11 cellular contexts compared by ENCODE assay signal in genomic region chr4:118683513-118683912, GRCh38. TPM values are rescaled to one million over a fixed set of nuclear protein-coding genes. Genes with fewer than 3 reads are reported as not detected.
DNase-seq lines count a peak whose midpoint lies in the region; ATAC-seq, FAIRE-seq and TF ChIP-seq lines count a peak whose summit lies in the region.
"Had no signal": no experiment of that assay in that cellular context is flagged by ENCODE, and none has a peak within 500 bp of the region (broad histone marks: within the 10 kb centered on the region; RNA-seq: fewer than 3 reads in every experiment).

No MANE protein-coding gene starts in this region.

- peaks cover 12% of the 10 kb centered on the region; the same call in 2 of the 3 replicates for H3K36me3 ChIP-seq in K562 (ENCODE audit: control insufficient read depth, insufficient read depth, low read length)
- no peaks in the 10 kb centered on the region for H3K36me3 ChIP-seq in neural cell (ENCODE audit: insufficient read depth, low read length)

- no peak overlapping the region; a peak in 1 of 4 replicates for H3K9ac ChIP-seq in K562 (ENCODE audit: insufficient read depth in 1 of 2, low read depth in 2 of 2, low read length in 2 of 2)
- no peak overlapping the region for H3K9ac ChIP-seq in neural cell (ENCODE audit: low read length)

- in situ Hi-C loops in K562 (cut with MboI) = loop anchor here (25.0 kb wide), 1 partner anchor 396 kb away; no protein-coding TSS in a partner anchor

- 4% methylated on average over 2 of the region's 2 CpGs for WGBS in K562 (ENCODE audit: insufficient coverage, low coverage, missing lambda C conversion rate)

- H3K9me3 ChIP-seq in K562 (replicated peaks; ENCODE audit: control insufficient read depth, insufficient read depth, low read depth, low read length) (no peaks in the 10 kb centered on the region), neural cell (ENCODE audit: low read length) (no peaks in the 10 kb centered on the region)
- H3K9me3 ChIP-seq: spleen, testis had no signal

- peaks cover 16 to 24% of the 10 kb centered on the region in 2 donors for H3K4me1 Mint-ChIP-seq in effector memory CD8-positive, alpha-beta T cell (ENCODE audit: low read depth in 2 of 2)

- POLR2A ChIA-PET in K562 (lab: Yijun Ruan, JAX) = no interaction called here

- TF ChIP-seq EP300 in K562 (IDR thresholded peaks at IDR 0.05; ENCODE audit: low read length) (no peak), neural cell (conservative IDR thresholded peaks at IDR 0.05; ENCODE audit: poor library complexity, severe bottlenecking) (no peak)

- H3K4me1 ChIP-seq in K562 (replicated peaks in 1 of 2; ENCODE audit: control insufficient read depth in 2 of 2, insufficient read depth in 2 of 2, low read length in 2 of 2) = peaks cover 3 to 9% of the 10 kb centered on the region in 2 experiments; a peak in 3 of 5 replicates
- H3K4me1 ChIP-seq: testis had no signal

- 0 out of 2 replicates have a peak, but pooled peaks cover 3% of the 10 kb centered on the region for H4K20me1 ChIP-seq in K562 (replicated peaks; ENCODE audit: control insufficient read depth, insufficient read depth, low read length)
- H4K20me1 ChIP-seq in neural cell (ENCODE audit: insufficient read depth) = no peaks in the 10 kb centered on the region

- BruUV-seq in K562 (replicated peaks; lab: Mats Ljungman, UMichigan) = no TSS peak

- H3K9me1 ChIP-seq in K562 (ENCODE audit: control insufficient read depth, insufficient read depth, low read length) = no peaks in the 10 kb centered on the region

- H3K36me3 Mint-ChIP-seq in effector memory CD8-positive, alpha-beta T cell (ENCODE audit: insufficient read depth) = peaks cover 18% of the 10 kb centered on the region

- peak; percentile 27 for DNase-seq in GF-D8 (lab: John Stamatoyannopoulos, UW)
- peak; percentile 34 for DNase-seq in M059J (ENCODE audit: low read depth)
- peak in 2 of 4 experiments; percentile 27 to 43 for DNase-seq in K562 (ENCODE audit: extremely low read depth in 1 of 4, low spot score in 3 of 4)
- DNase-seq in activated CD4-positive, alpha-beta T cell treated with anti-CD3 and anti-CD28 coated beads for 4 hours = no peak
- DNase-seq in effector memory CD8-positive, alpha-beta T cell = no peak
- DNase-seq in GM19238 (ENCODE audit: insufficient read length, low spot score) = no peak
- DNase-seq: NCI-H774, spleen, testis had no signal

- no peak for TF ChIP-seq RAD21 in K562 (CRISPR knock-in tag; conservative IDR thresholded peaks at IDR 0.05 in 1 of 2, IDR thresholded peaks at IDR 0.05 in 1 of 2)
- TF ChIP-seq RAD21 in neural cell (conservative IDR thresholded peaks at IDR 0.05) = no peak

- no peaks in the 10 kb centered on the region for H3K9me3 Mint-ChIP-seq in effector memory CD8-positive, alpha-beta T cell

- no peak for TF ChIP-seq CTCF in K562 (IDR thresholded peaks at IDR 0.05 in 2 of 3, conservative IDR thresholded peaks at IDR 0.05 in 1 of 3; ENCODE audit: insufficient read depth in 2 of 3, low read depth in 1 of 3, low read length in 3 of 3)
- TF ChIP-seq CTCF in neural cell (IDR thresholded peaks at IDR 0.05; ENCODE audit: poor library complexity, severe bottlenecking) = no peak

- H3K27me3 Mint-ChIP-seq in effector memory CD8-positive, alpha-beta T cell = no peaks in the 10 kb centered on the region

- H3K27me3 ChIP-seq in K562 (ENCODE audit: control insufficient read depth in 2 of 2, insufficient read depth in 2 of 2, low read length in 2 of 2) (no peaks in the 10 kb centered on the region), neural cell (ENCODE audit: insufficient read depth, low read depth, low read length) (no peaks in the 10 kb centered on the region)
- H3K27me3 ChIP-seq: spleen, testis had no signal

- no peak overlapping the region for H3K27ac ChIP-seq in K562 (ENCODE audit: extremely low read depth, low read depth, low read length)
- no peak overlapping the region for H3K27ac ChIP-seq in neural cell (ENCODE audit: low read length)
- H3K27ac ChIP-seq: spleen, testis had no signal

- no peak for TF ChIP-seq POLR2A in K562 (conservative IDR thresholded peaks at IDR 0.05)

- no peaks in the 10 kb centered on the region for H3F3A ChIP-seq in neural cell (ENCODE audit: insufficient read depth, low read length, poor library complexity, severe bottlenecking)

- CTCF ChIA-PET in K562 (lab: Yijun Ruan, JAX; ENCODE audit: low intra/inter-chr PET ratio) = no interaction called here

- FAIRE-seq in K562 (lab: Jason Lieb, UNC) = peak; percentile 44

- intact Hi-C loops in K562 (cut with micrococcal nuclease) = loop anchor here (5.0 kb wide), 2 partner anchors 141 to 401 kb away; no protein-coding TSS in a partner anchor

- no peak overlapping the region for H3K27ac Mint-ChIP-seq in effector memory CD8-positive, alpha-beta T cell

- H2AFZ ChIP-seq in K562 (ENCODE audit: low read depth, low read length) = peak overlapping the region; percentile 97
- H2AFZ ChIP-seq in neural cell (ENCODE audit: low read depth, low read length) = no peak overlapping the region

- H3K79me2 ChIP-seq in K562 (ENCODE audit: control insufficient read depth, insufficient read depth, low read length) (peaks cover 26% of the 10 kb centered on the region), neural cell (replicated peaks; ENCODE audit: insufficient read depth, low read length) (peaks cover 23% of the 10 kb centered on the region)

- no peak overlapping the region for H3K4me3 ChIP-seq in K562
- peak overlapping the region; percentile 31 for H3K4me3 ChIP-seq in neural cell (ENCODE audit: low read length)
- H3K4me3 ChIP-seq: spleen had no signal

- H3K9me2 ChIP-seq in neural cell (ENCODE audit: insufficient read depth, low read length) = no peaks in the 10 kb centered on the region

- no peak overlapping the region for H3K4me3 Mint-ChIP-seq in effector memory CD8-positive, alpha-beta T cell

- H3K4me2 ChIP-seq in K562 (ENCODE audit: insufficient read depth, low read length) (peak overlapping the region; percentile 38), neural cell (ENCODE audit: low read length) (peak overlapping the region; percentile 4)

- ATAC-seq in K562 (peak; percentile 58), HG03442 (IDR thresholded peaks at IDR 0.05; ENCODE audit: unreplicated experiment) (no peak)
- ATAC-seq in effector memory CD8-positive, alpha-beta T cell (replicated peaks) = no peak

TF ChIP-seq in K562, 482 proteins besides CTCF, POLR2A, EP300 and RAD21 (continues in another document):
- no peak for TF ChIP-seq ZNF431 (CRISPR knock-in tag; IDR thresholded peaks at IDR 0.05)
- no peak for TF ChIP-seq PHB (CRISPR knock-in tag; IDR thresholded peaks at IDR 0.05)
- no peak for TF ChIP-seq TCFL5 (CRISPR knock-in tag; conservative IDR thresholded peaks at IDR 0.05)
- TF ChIP-seq PTRF (tag; IDR thresholded peaks at IDR 0.05) = no peak
- TF ChIP-seq SIN3B (IDR thresholded peaks at IDR 0.05; ENCODE audit: low read depth) = no peak
- no peak for TF ChIP-seq RBM34 (IDR thresholded peaks at IDR 0.05; ENCODE audit: borderline replicate concordance, insufficient read depth, low read length)
- TF ChIP-seq SP2 (IDR thresholded peaks at IDR 0.05; ENCODE audit: extremely low read depth, low read depth, low read length, poor library complexity, severe bottlenecking) = no peak
- TF ChIP-seq STAG1 (CRISPR knock-in tag; IDR thresholded peaks at IDR 0.05; ENCODE audit: borderline replicate concordance) = no peak
- TF ChIP-seq FOXK1 (CRISPR knock-in tag; IDR thresholded peaks at IDR 0.05; ENCODE audit: borderline replicate concordance) = no peak
- no peak for TF ChIP-seq SREBF1 (IDR thresholded peaks at IDR 0.05; ENCODE audit: borderline replicate concordance, low read depth, low read length)
- TF ChIP-seq SOX6 (IDR thresholded peaks at IDR 0.05) = no peak

TF ChIP-seq in neural cell, 6 proteins besides CTCF, POLR2A, EP300 and RAD21:
- no peak for TF ChIP-seq MXI1 (conservative IDR thresholded peaks at IDR 0.05; ENCODE audit: poor library complexity, severe bottlenecking)
- TF ChIP-seq SMC3 (conservative IDR thresholded peaks at IDR 0.05; ENCODE audit: poor library complexity) = no peak
TF ChIP-seq in neural cell: peak in this region for 0.

RNA-seq across cellular contexts. Expression of gene METTL14, which starts 1.7 kb away (rescaled TPM):
- total RNA-seq in M059J (2014; rRNA removed; shearing (Covaris generic)) = 35.5 and 44.8 TPM in 2 replicates
- 17.7 and 37.4 TPM in 2 replicates for total RNA-seq in K562 (2011; cell fraction: chromatin; rRNA removed; ENCODE audit: low replicate concordance)
- 7.2 and 10.0 TPM in 2 replicates for total RNA-seq in K562 (2011; cell fraction: nucleolus; rRNA removed)
- 9.6 and 11.1 TPM in 2 replicates for total RNA-seq in K562 (2011; cell fraction: nucleoplasm; rRNA removed)
- total RNA-seq in K562 (2014; rRNA removed) = 20.2 and 20.4 TPM in 2 replicates
- total RNA-seq in K562 (2014; rRNA removed; fragmentation: Illumina TruSeq; extraction: Trizol) = 30.7 and 36.0 TPM in 2 replicates
- 28.2 and 42.4 TPM in 2 replicates for total RNA-seq in K562 (2015; rRNA removed; fragmentation: Illumina TruSeq; extraction: Trizol)
- total RNA-seq in K562 (2021) = 33.9 and 41.0 TPM in 2 replicates
- polyA plus RNA-seq in K562 (2011; rRNA removed) = 20.7 and 27.7 TPM in 2 replicates
- polyA plus RNA-seq in K562 (2011; cell fraction: cytosol; rRNA removed) = 3.9 and 8.4 TPM in 2 replicates
- 13.7 and 14.9 TPM in 2 replicates for polyA plus RNA-seq in K562 (2011; cell fraction: nucleus; rRNA removed)
- 13.0 and 16.8 TPM in 2 replicates for polyA plus RNA-seq in K562 (2012)
- polyA plus RNA-seq in K562 (2014; fragmentation: Illumina TruSeq; extraction: Trizol) = 26.8 and 32.9 TPM in 2 replicates
- polyA plus RNA-seq in K562 (2014; fragmentation: Nextera tagmentation; extraction: Ambion mirVana) = 10 to 100 TPM; 16.7 to 27.2 TPM
- 23.4 and 30.5 TPM in 2 replicates for polyA plus RNA-seq in K562 (2014; rRNA removed)
- 24.4 and 28.2 TPM in 2 replicates for polyA minus RNA-seq in K562 (2011; rRNA and poly(A)+ RNA removed)
- 4.3 and 5.8 TPM in 2 replicates for polyA minus RNA-seq in K562 (2011; cell fraction: cytosol; rRNA and poly(A)+ RNA removed)
- polyA minus RNA-seq in K562 (2011; cell fraction: nucleus; rRNA and poly(A)+ RNA removed) = 12.0 and 22.4 TPM in 2 replicates
- polyA plus RNA-seq in neural cell = 18.8 and 40.5 TPM in 2 replicates
- 62.3 and 105 TPM in 2 replicates for polyA minus RNA-seq in neural cell

Comparison
In these comparisons a context has a peak if more than half of its experiments do, and no peak if none do; other contexts are left out.
1. DNase-seq: peak in GF-D8 (single experiment) and M059J (single experiment); none in activated CD4-positive, alpha-beta T cell treated with anti-CD3 and anti-CD28 coated beads for 4 hours (0 of 2), effector memory CD8-positive, alpha-beta T cell (0 of 3) and GM19238 (single experiment).